8 cellular contexts compared by ENCODE assay signal in genomic region chr19:18203863-18204393, GRCh38. TPM values are rescaled to one million over a fixed set of nuclear protein-coding genes. Genes with fewer than 3 reads are reported as not detected.
DNase-seq lines count a peak whose midpoint lies in the region; ATAC-seq lines count a peak whose summit lies in the region.

A gene with protein sequence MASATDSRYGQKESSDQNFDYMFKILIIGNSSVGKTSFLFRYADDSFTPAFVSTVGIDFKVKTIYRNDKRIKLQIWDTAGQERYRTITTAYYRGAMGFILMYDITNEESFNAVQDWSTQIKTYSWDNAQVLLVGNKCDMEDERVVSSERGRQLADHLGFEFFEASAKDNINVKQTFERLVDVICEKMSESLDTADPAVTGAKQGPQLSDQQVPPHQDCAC (minus strand): TSS chr19:18204042. CDS start chr19:18202740, 1,302 bp downstream.

- H3K27me3 Mint-ChIP-seq in activated CD8-positive, alpha-beta memory T cell treated with anti-CD3 and anti-CD28 coated beads, Interleukin-2, amount 10 ng/mL, durations not matched to agents 7 days and 5 days: peaks cover 5% of the 10 kb centered on the region
- peaks cover 0 to 8% of the 10 kb centered on the region in 2 donors for H3K27me3 Mint-ChIP-seq in effector memory CD8-positive, alpha-beta T cell

- no peaks in the 10 kb centered on the region for H3K36me3 Mint-ChIP-seq in activated CD8-positive, alpha-beta memory T cell treated with anti-CD3 and anti-CD28 coated beads, Interleukin-2, amount 10 ng/mL, durations not matched to agents 7 days and 5 days
- peaks cover 19% of the 10 kb centered on the region for H3K36me3 Mint-ChIP-seq in effector memory CD8-positive, alpha-beta T cell (ENCODE audit: insufficient read depth)

- peak within 1 kb of the TSS; percentile 83 for H3K4me3 Mint-ChIP-seq in activated CD8-positive, alpha-beta memory T cell treated with anti-CD3 and anti-CD28 coated beads, Interleukin-2, amount 10 ng/mL, durations not matched to agents 7 days and 5 days
- H3K4me3 Mint-ChIP-seq in effector memory CD8-positive, alpha-beta T cell: peak within 1 kb of the TSS; percentile 86 to 91

- H3K9me3 Mint-ChIP-seq in activated CD8-positive, alpha-beta memory T cell treated with anti-CD3 and anti-CD28 coated beads, Interleukin-2, amount 10 ng/mL, durations not matched to agents 7 days and 5 days (ENCODE audit: low read depth): no peaks in the 10 kb centered on the region
- no peaks in the 10 kb centered on the region for H3K9me3 Mint-ChIP-seq in effector memory CD8-positive, alpha-beta T cell

- CTCF ChIA-PET in activated CD8-positive, alpha-beta memory T cell treated with anti-CD3 and anti-CD28 coated beads, Interleukin-2, amount 10 ng/mL, durations not matched to agents 7 days and 5 days (lab: Charles Lee): interaction anchor here (0.8 to 9.9 kb wide), 19 partner anchors 11 to 716 kb away, joined by 3 to 166 read pairs (median 5); partner anchors contain the start of genes COPE, DDX49, MPV17L2 and SSBP4

- H3K4me1 Mint-ChIP-seq in activated CD8-positive, alpha-beta memory T cell treated with anti-CD3 and anti-CD28 coated beads, Interleukin-2, amount 10 ng/mL, durations not matched to agents 7 days and 5 days: peaks cover 17% of the 10 kb centered on the region
- peaks cover 17 to 21% of the 10 kb centered on the region in 2 donors for H3K4me1 Mint-ChIP-seq in effector memory CD8-positive, alpha-beta T cell (ENCODE audit: low read depth in 2 of 2)

- ATAC-seq in GM21367 (IDR thresholded peaks at IDR 0.05; ENCODE audit: unreplicated experiment): peak; percentile 85
- peak; percentile 93 for ATAC-seq in activated CD8-positive, alpha-beta memory T cell treated with anti-CD3 and anti-CD28 coated beads, Interleukin-2, amount 10 ng/mL, durations not matched to agents 7 days and 5 days
- ATAC-seq in effector memory CD8-positive, alpha-beta T cell (replicated peaks): peak; percentile 88

- DNase-seq in COLO829 (ENCODE audit: low spot score) (peak; percentile 98), HT1080 (ENCODE audit: low read depth) (peak; percentile 100), NOMO-1 treated with DMSO at 0.1 percent for 48 hours (lab: John Stamatoyannopoulos, UW; ENCODE audit: unreplicated experiment) (peak; percentile 100), medulla oblongata (ENCODE audit: extremely low spot score) (peak; percentile 100)
- DNase-seq in activated CD8-positive, alpha-beta memory T cell treated with anti-CD3 and anti-CD28 coated beads, Interleukin-2, amount 10 ng/mL, durations not matched to agents 7 days and 5 days: peak; percentile 100
- DNase-seq in effector memory CD8-positive, alpha-beta T cell: peak; percentile 98 to 99 (median 98)
- DNase-seq in stimulated activated CD4-positive, alpha-beta T cell treated with anti-CD3 and anti-CD28 coated beads, TNF-alpha, amount 100 ng/mL, for 48 hours (ENCODE audit: low read depth in 3 of 3): peak; percentile 99

- peak within 1 kb of the TSS; percentile 91 for H3K27ac Mint-ChIP-seq in activated CD8-positive, alpha-beta memory T cell treated with anti-CD3 and anti-CD28 coated beads, Interleukin-2, amount 10 ng/mL, durations not matched to agents 7 days and 5 days
- H3K27ac Mint-ChIP-seq in effector memory CD8-positive, alpha-beta T cell: peak within 1 kb of the TSS; percentile 64 to 90

RNA-seq across cellular contexts. Expression of the gene that starts here (rescaled TPM):
- 1.3 and 2.4 TPM in 2 replicates for total RNA-seq in HT1080 (2014; rRNA removed; shearing (Covaris generic))
- 0.53 and 1.2 TPM in 2 replicates for polyA plus RNA-seq in HT1080 (2015; cell fraction: cytosol; rRNA removed)
- 0.20 and 0.90 TPM in 2 replicates for polyA plus RNA-seq in HT1080 (2015; cell fraction: nucleus; rRNA removed)
- 1 to 10 TPM; 3.5 to 3.7 TPM for total RNA-seq in activated CD8-positive, alpha-beta memory T cell treated with anti-CD3 and anti-CD28 coated beads, Interleukin-2, amount 10 ng/mL, durations not matched to agents 7 days and 5 days

Comparison
In these comparisons a context has a peak if more than half of its experiments do, and no peak if none do; other contexts are left out.
1. Peak in every context shown above with its lines: DNase-seq and ATAC-seq.